ENCODE assay signal across 15 cellular contexts in the genomic region with DNA sequence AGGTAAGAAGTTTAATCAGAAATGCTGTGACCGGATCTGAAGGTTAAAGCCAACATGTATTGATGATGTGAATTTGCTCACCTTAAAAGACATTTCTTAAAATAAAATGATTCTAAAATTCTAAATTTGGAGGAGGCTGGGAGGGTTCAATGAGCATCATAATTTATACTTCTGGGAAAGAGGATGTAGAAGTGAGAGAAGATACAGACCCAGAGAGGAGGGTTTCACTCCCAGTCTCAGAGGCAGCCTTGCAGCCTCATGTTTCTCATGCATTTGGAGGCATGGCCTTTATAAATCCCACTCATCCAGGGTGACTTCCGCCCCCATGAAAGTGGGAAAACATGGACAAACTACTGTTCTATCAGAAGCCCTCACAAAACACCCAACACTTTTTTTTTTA.
DNase-seq lines count a peak whose midpoint lies in the region; ATAC-seq and TF ChIP-seq lines count a peak whose summit lies in the region.
"Had no signal": no experiment of that assay in that cellular context is flagged by ENCODE, and none has a peak within 500 bp of the region (broad histone marks: within the 10 kb centered on the region; RNA-seq: fewer than 3 reads in every experiment).

No MANE protein-coding gene starts in this region.

- no peaks in the 10 kb centered on the region for H3K36me3 Mint-ChIP-seq in activated CD4-positive, alpha-beta T cell treated with anti-CD3 and anti-CD28 coated beads for 36 hours (ENCODE audit: low read depth)
- H3K36me3 Mint-ChIP-seq in activated CD4-positive, alpha-beta T cell treated with anti-CD3 and anti-CD28 coated beads, Interleukin-2, amount 10 ng/mL, durations not matched to agents 24 days and 14 days (ENCODE audit: low read depth) = no peaks in the 10 kb centered on the region
- H3K36me3 Mint-ChIP-seq: activated naive CD8-positive, alpha-beta T cell had no signal

- H3K4me1 ChIP-seq in suprapubic skin = peaks cover 27% of the 10 kb centered on the region

- no peak overlapping the region for H3K27ac Mint-ChIP-seq in activated CD4-positive, alpha-beta T cell treated with anti-CD3 and anti-CD28 coated beads for 36 hours
- no peak overlapping the region for H3K27ac Mint-ChIP-seq in activated CD4-positive, alpha-beta T cell treated with anti-CD3 and anti-CD28 coated beads, Interleukin-2, amount 10 ng/mL, durations not matched to agents 24 days and 14 days
- H3K27ac Mint-ChIP-seq: activated naive CD8-positive, alpha-beta T cell; nephron progenitor cell had no signal

- no peak for DNase-seq in activated CD4-positive, alpha-beta T cell treated with anti-CD3 and anti-CD28 coated beads for 36 hours
- no peak for DNase-seq in activated CD4-positive, alpha-beta T cell treated with anti-CD3 and anti-CD28 coated beads, Interleukin-2, amount 10 ng/mL, durations not matched to agents 24 days and 14 days
- no peak for DNase-seq in suprapubic skin (ENCODE audit: low spot score in 2 of 2)
- no peak for DNase-seq in stimulated activated CD4-positive, alpha-beta T cell treated with anti-CD3 and anti-CD28 coated beads, Interleukin-12 subunit alpha, Interleukin-12 subunit beta, amount 100 ng/mL, for 4 hours
- no peak for DNase-seq in stimulated activated CD4-positive, alpha-beta T cell treated with anti-CD3 and anti-CD28 coated beads, Interleukin-2, amount 100 ng/mL, for 48 hours
- DNase-seq: left ventricle myocardium inferior, nephron progenitor cell had no signal

- TF ChIP-seq EP300 in suprapubic skin (IDR thresholded peaks at IDR 0.05) = no peak

- POLR2A ChIA-PET in activated CD4-positive, alpha-beta T cell treated with anti-CD3 and anti-CD28 coated beads for 36 hours (lab: Charles Lee) = no interaction called here

- no peaks in the 10 kb centered on the region for H3K27me3 Mint-ChIP-seq in activated CD4-positive, alpha-beta T cell treated with anti-CD3 and anti-CD28 coated beads for 36 hours
- peaks cover 28% of the 10 kb centered on the region for H3K27me3 Mint-ChIP-seq in activated CD4-positive, alpha-beta T cell treated with anti-CD3 and anti-CD28 coated beads, Interleukin-2, amount 10 ng/mL, durations not matched to agents 24 days and 14 days
- H3K27me3 Mint-ChIP-seq: activated naive CD8-positive, alpha-beta T cell had no signal

- no peak for TF ChIP-seq POLR2A in suprapubic skin (IDR thresholded peaks at IDR 0.05)

- intact Hi-C loops in activated CD4-positive, alpha-beta T cell treated with anti-CD3 and anti-CD28 coated beads for 36 hours (cut with DNase I, micrococcal nuclease) = no loop called here
- intact Hi-C loops in activated CD4-positive, alpha-beta T cell treated with anti-CD3 and anti-CD28 coated beads, Interleukin-2, amount 10 ng/mL, durations not matched to agents 24 days and 14 days (cut with micrococcal nuclease) = loop anchor here (5.0 kb wide), 1 partner anchor 56 kb away; no protein-coding TSS in a partner anchor

- peak; percentile 5 for ATAC-seq in activated CD4-positive, alpha-beta T cell treated with anti-CD3 and anti-CD28 coated beads for 36 hours
- ATAC-seq in HG02610 (IDR thresholded peaks at IDR 0.05; ENCODE audit: unreplicated experiment) (peak; percentile 46), HG03442 (IDR thresholded peaks at IDR 0.05; ENCODE audit: unreplicated experiment) (peak; percentile 41), HG03097 (IDR thresholded peaks at IDR 0.05; ENCODE audit: low FRiP score, unreplicated experiment) (no peak)

- no peak overlapping the region for H3K4me3 ChIP-seq in suprapubic skin
- H3K4me3 ChIP-seq: left ventricle myocardium inferior, skin epidermis had no signal

- 93% methylated on average over 2 of the region's 2 CpGs for WGBS in suprapubic skin

- H3K27me3 ChIP-seq in suprapubic skin = no peaks in the 10 kb centered on the region

- H3K27ac ChIP-seq in suprapubic skin = peak overlapping the region; percentile 36
- H3K27ac ChIP-seq: 22Rv1, HL-60, left ventricle myocardium inferior had no signal

- H3K9me3 Mint-ChIP-seq in activated CD4-positive, alpha-beta T cell treated with anti-CD3 and anti-CD28 coated beads for 36 hours (ENCODE audit: low read depth) = no peaks in the 10 kb centered on the region
- H3K9me3 Mint-ChIP-seq in activated CD4-positive, alpha-beta T cell treated with anti-CD3 and anti-CD28 coated beads, Interleukin-2, amount 10 ng/mL, durations not matched to agents 24 days and 14 days = no peaks in the 10 kb centered on the region
- H3K9me3 Mint-ChIP-seq: dendritic cell treated with granulocyte-macrophage colony-stimulating factor and Interleukin-4, amounts not matched to agents 40 ng/mL and 50 ng/mL, for 4 days had no signal

- no peak for TF ChIP-seq CTCF in suprapubic skin (IDR thresholded peaks at IDR 0.05)

- H3K4me3 Mint-ChIP-seq in activated CD4-positive, alpha-beta T cell treated with anti-CD3 and anti-CD28 coated beads for 36 hours = no peak overlapping the region
- H3K4me3 Mint-ChIP-seq in activated CD4-positive, alpha-beta T cell treated with anti-CD3 and anti-CD28 coated beads, Interleukin-2, amount 10 ng/mL, durations not matched to agents 24 days and 14 days = no peak overlapping the region
- H3K4me3 Mint-ChIP-seq: activated naive CD8-positive, alpha-beta T cell; dendritic cell treated with granulocyte-macrophage colony-stimulating factor and Interleukin-4, amounts not matched to agents 40 ng/mL and 50 ng/mL, for 4 days; nephron progenitor cell had no signal

- CTCF ChIA-PET in activated CD4-positive, alpha-beta T cell treated with anti-CD3 and anti-CD28 coated beads for 36 hours (lab: Charles Lee) = interaction anchor here (0.6 kb wide), 1 partner anchor 9 kb away, joined by 3 read pairs; no protein-coding TSS in a partner anchor

- peaks cover 31% of the 10 kb centered on the region for H3K4me1 Mint-ChIP-seq in activated CD4-positive, alpha-beta T cell treated with anti-CD3 and anti-CD28 coated beads for 36 hours
- H3K4me1 Mint-ChIP-seq in activated CD4-positive, alpha-beta T cell treated with anti-CD3 and anti-CD28 coated beads, Interleukin-2, amount 10 ng/mL, durations not matched to agents 24 days and 14 days = peaks cover 25% of the 10 kb centered on the region

- H3K9me3 ChIP-seq in suprapubic skin = no peaks in the 10 kb centered on the region
- H3K9me3 ChIP-seq: left ventricle myocardium inferior had no signal

- H3K36me3 ChIP-seq in suprapubic skin = no peaks in the 10 kb centered on the region
- H3K36me3 ChIP-seq: left ventricle myocardium inferior had no signal
